ENCODE assay signal across 19 cellular contexts in genomic region chr18:63892544-63892943, GRCh38. TPM values are rescaled to one million over a fixed set of nuclear protein-coding genes. Genes with fewer than 3 reads are reported as not detected.
A peak's percentile ranks its signal among the peaks of the same experiment; 100 is the strongest.
DNase-seq lines count a peak whose midpoint lies in the region; ATAC-seq and TF ChIP-seq lines count a peak whose summit lies in the region.
"Had no signal": no experiment of that assay in that cellular context is flagged by ENCODE, and none has a peak within 500 bp of the region (broad histone marks: within the 10 kb centered on the region; RNA-seq: fewer than 3 reads in every experiment).

No MANE protein-coding gene starts in this region.

- H2BK12ac ChIP-seq in trophoblast cell (ENCODE audit: low read length) = no peak overlapping the region

- no peak overlapping the region for H3K4me2 ChIP-seq in trophoblast cell (ENCODE audit: low read length)

- H4K12ac ChIP-seq in trophoblast cell (ENCODE audit: low read depth, low read length) = no peak overlapping the region

- no peaks in the 10 kb centered on the region for H3K36me3 Mint-ChIP-seq in stimulated activated memory B cell treated with anti-CD40 and anti-IgM and Interleukin-4, amounts not matched to agents 10 μg/mL and 1 μg/mL and 100 μg/mL, for 72 hours
- no peaks in the 10 kb centered on the region for H3K36me3 Mint-ChIP-seq in activated CD8-positive, alpha-beta T cell treated with anti-CD3 and anti-CD28 coated beads, Interleukin-2, amount 10 ng/mL, durations not matched to agents 7 days and 5 days (ENCODE audit: low read depth)
- H3K36me3 Mint-ChIP-seq: CD4-positive, CD25-positive, alpha-beta regulatory T cell had no signal

- H3K36me3 ChIP-seq in trophoblast cell (ENCODE audit: control insufficient read depth in 1 of 2, insufficient read depth in 2 of 2, low read length in 2 of 2) (no peaks in the 10 kb centered on the region), right atrium auricular region (no peaks in the 10 kb centered on the region)

- H3K4me3 ChIP-seq in NB4 (ENCODE audit: low read depth, low read length) (no peak overlapping the region), trophoblast cell (ENCODE audit: low read depth, low read length) (no peak overlapping the region), right atrium auricular region (no peak overlapping the region)
- H3K4me3 ChIP-seq: SK-N-MC had no signal

- H3K4me1 ChIP-seq in trophoblast cell (ENCODE audit: control insufficient read depth in 1 of 2, insufficient read depth in 2 of 2, low read length in 2 of 2) (no peaks in the 10 kb centered on the region), right atrium auricular region (no peaks in the 10 kb centered on the region)

- no peak overlapping the region for H3K18ac ChIP-seq in trophoblast cell (ENCODE audit: low read length)

- TF ChIP-seq POLR2A in NB4 (IDR thresholded peaks at IDR 0.05; ENCODE audit: extremely low read depth, insufficient read length) = no peak

- POLR2A ChIA-PET in activated CD8-positive, alpha-beta T cell treated with anti-CD3 and anti-CD28 coated beads, Interleukin-2, amount 10 ng/mL, durations not matched to agents 7 days and 5 days (lab: Charles Lee) = no interaction called here

- H3K9me3 Mint-ChIP-seq in stimulated activated memory B cell treated with anti-CD40 and anti-IgM and Interleukin-4, amounts not matched to agents 10 μg/mL and 1 μg/mL and 100 μg/mL, for 72 hours = no peaks in the 10 kb centered on the region
- H3K9me3 Mint-ChIP-seq in activated CD8-positive, alpha-beta T cell treated with anti-CD3 and anti-CD28 coated beads, Interleukin-2, amount 10 ng/mL, durations not matched to agents 7 days and 5 days (ENCODE audit: insufficient read depth) = no peaks in the 10 kb centered on the region
- H3K9me3 Mint-ChIP-seq: CD4-positive, CD25-positive, alpha-beta regulatory T cell; T-helper 1 cell treated with Interleukin-12 subunit alpha and Interleukin-12 subunit beta and Interleukin-4 antibody, amounts not matched to agents 30 μg/mL and 1 μg/mL, for 36 hours had no signal

- H3K14ac ChIP-seq in trophoblast cell (ENCODE audit: low read length) = no peak overlapping the region

- WGBS in trophoblast cell (ENCODE audit: extremely low coverage, insufficient coverage, insufficient read length) = no CpG with 5 or more reads among the region's 4 CpGs

- no peaks in the 10 kb centered on the region for H3K4me1 Mint-ChIP-seq in stimulated activated memory B cell treated with anti-CD40 and anti-IgM and Interleukin-4, amounts not matched to agents 10 μg/mL and 1 μg/mL and 100 μg/mL, for 72 hours
- no peaks in the 10 kb centered on the region for H3K4me1 Mint-ChIP-seq in activated CD8-positive, alpha-beta T cell treated with anti-CD3 and anti-CD28 coated beads, Interleukin-2, amount 10 ng/mL, durations not matched to agents 7 days and 5 days (ENCODE audit: low read depth)
- H3K4me1 Mint-ChIP-seq: CD4-positive, CD25-positive, alpha-beta regulatory T cell had no signal

- DNase-seq in GF-D8 (lab: John Stamatoyannopoulos, UW) = peak; percentile 13
- peak; percentile 76 for DNase-seq in NB4 (ENCODE audit: low read depth)
- DNase-seq in SKM-1 treated with dmso at 0.1 percent for 144 hours (lab: John Stamatoyannopoulos, UW; ENCODE audit: unreplicated experiment) = peak; percentile 82
- peak; percentile 9 to 34 for DNase-seq in trophoblast cell
- DNase-seq in right atrium auricular region (ENCODE audit: low spot score) = no peak
- DNase-seq in activated CD8-positive, alpha-beta T cell treated with anti-CD3 and anti-CD28 coated beads, Interleukin-2, amount 10 ng/mL, durations not matched to agents 7 days and 5 days = no peak
- DNase-seq: CD4-positive, CD25-positive, alpha-beta regulatory T cell; DMS53; GOT3; KG1; NCI-H1105 treated with DMSO at 0.1 percent for 48 hours; NCI-H187 treated with DMSO at 0.1 percent for 48 hours; NCI-H69 had no signal

- no peak overlapping the region for H2BK120ac ChIP-seq in trophoblast cell (ENCODE audit: insufficient read depth, low read length, poor library complexity)

- no peak overlapping the region for H3K27ac Mint-ChIP-seq in stimulated activated memory B cell treated with anti-CD40 and anti-IgM and Interleukin-4, amounts not matched to agents 10 μg/mL and 1 μg/mL and 100 μg/mL, for 72 hours
- no peak overlapping the region for H3K27ac Mint-ChIP-seq in activated CD8-positive, alpha-beta T cell treated with anti-CD3 and anti-CD28 coated beads, Interleukin-2, amount 10 ng/mL, durations not matched to agents 7 days and 5 days
- H3K27ac Mint-ChIP-seq: CD4-positive, CD25-positive, alpha-beta regulatory T cell; T-helper 1 cell treated with Interleukin-12 subunit alpha and Interleukin-12 subunit beta and Interleukin-4 antibody, amounts not matched to agents 30 μg/mL and 1 μg/mL, for 36 hours had no signal

- no peak overlapping the region for H2AK5ac ChIP-seq in trophoblast cell (ENCODE audit: low read length)

- no peak overlapping the region for H4K91ac ChIP-seq in trophoblast cell (ENCODE audit: low read depth, low read length)

- no peak overlapping the region for H4K8ac ChIP-seq in trophoblast cell (ENCODE audit: low read depth, low read length)

- ATAC-seq in stimulated activated memory B cell treated with anti-CD40 and anti-IgM and Interleukin-4, amounts not matched to agents 10 μg/mL and 1 μg/mL and 100 μg/mL, for 72 hours = no peak
- no peak for ATAC-seq in activated CD8-positive, alpha-beta T cell treated with anti-CD3 and anti-CD28 coated beads, Interleukin-2, amount 10 ng/mL, durations not matched to agents 7 days and 5 days
- ATAC-seq: HepG2, Panc1 had no signal

- H3K9me3 ChIP-seq in trophoblast cell (ENCODE audit: insufficient read depth, low read depth, low read length) (no peaks in the 10 kb centered on the region), right atrium auricular region (no peaks in the 10 kb centered on the region)

- H3K27me3 ChIP-seq in trophoblast cell (ENCODE audit: insufficient read depth, low read length) (no peaks in the 10 kb centered on the region), right atrium auricular region (no peaks in the 10 kb centered on the region)

- no peak overlapping the region for H3K4ac ChIP-seq in trophoblast cell (ENCODE audit: low read depth, low read length)

- H3K79me1 ChIP-seq in trophoblast cell (ENCODE audit: low read length) = no peaks in the 10 kb centered on the region

- CTCF ChIA-PET in activated CD8-positive, alpha-beta T cell treated with anti-CD3 and anti-CD28 coated beads, Interleukin-2, amount 10 ng/mL, durations not matched to agents 7 days and 5 days (lab: Charles Lee) = no interaction called here

- no peak overlapping the region for H3K9ac ChIP-seq in trophoblast cell (ENCODE audit: low read length)

- H3K4me3 Mint-ChIP-seq in stimulated activated memory B cell treated with anti-CD40 and anti-IgM and Interleukin-4, amounts not matched to agents 10 μg/mL and 1 μg/mL and 100 μg/mL, for 72 hours = no peak overlapping the region
- H3K4me3 Mint-ChIP-seq in activated CD8-positive, alpha-beta T cell treated with anti-CD3 and anti-CD28 coated beads, Interleukin-2, amount 10 ng/mL, durations not matched to agents 7 days and 5 days = no peak overlapping the region
- H3K4me3 Mint-ChIP-seq: CD4-positive, CD25-positive, alpha-beta regulatory T cell; T-helper 1 cell treated with Interleukin-12 subunit alpha and Interleukin-12 subunit beta and Interleukin-4 antibody, amounts not matched to agents 30 μg/mL and 1 μg/mL, for 36 hours had no signal

- H3K27me3 Mint-ChIP-seq in stimulated activated memory B cell treated with anti-CD40 and anti-IgM and Interleukin-4, amounts not matched to agents 10 μg/mL and 1 μg/mL and 100 μg/mL, for 72 hours = peaks cover 9% of the 10 kb centered on the region
- peaks cover 5% of the 10 kb centered on the region for H3K27me3 Mint-ChIP-seq in activated CD8-positive, alpha-beta T cell treated with anti-CD3 and anti-CD28 coated beads, Interleukin-2, amount 10 ng/mL, durations not matched to agents 7 days and 5 days (ENCODE audit: low read depth)

- no peak overlapping the region for H3K23ac ChIP-seq in trophoblast cell (ENCODE audit: low read length)

- TF ChIP-seq CTCF in NB4 (IDR thresholded peaks at IDR 0.05; ENCODE audit: low read depth, low read length) (no peak), right atrium auricular region (IDR thresholded peaks at IDR 0.05) (no peak)

- no peak overlapping the region for H2BK5ac ChIP-seq in trophoblast cell (ENCODE audit: low read depth, low read length, poor library complexity)

- H3K79me2 ChIP-seq in trophoblast cell (ENCODE audit: control insufficient read depth, insufficient read depth, low read length, poor library complexity) = no peaks in the 10 kb centered on the region

- no peak overlapping the region for H2AFZ ChIP-seq in trophoblast cell (ENCODE audit: insufficient read depth, low read length, poor library complexity)

- H3K27ac ChIP-seq in trophoblast cell (ENCODE audit: low read depth, low read length) (no peak overlapping the region), right atrium auricular region (no peak overlapping the region)
- H3K27ac ChIP-seq: SK-N-MC had no signal

RNA-seq across cellular contexts. Expression of gene SERPINB2, which starts 5.0 kb away (rescaled TPM):
- 0.76 and 0.83 TPM in 2 replicates for polyA plus RNA-seq in trophoblast cell (2013)
- total RNA-seq in right atrium auricular region = 1 to 10 TPM in 1 of 2 donors, under 1 TPM in 1; 0.94 to 2.3 TPM
- not detected for total RNA-seq in activated CD8-positive, alpha-beta T cell treated with anti-CD3 and anti-CD28 coated beads, Interleukin-2, amount 10 ng/mL, durations not matched to agents 7 days and 5 days
- total RNA-seq: CD4-positive, CD25-positive, alpha-beta regulatory T cell had no signal
- polyA plus RNA-seq: CD4-positive, CD25-positive, alpha-beta regulatory T cell had no signal

RNA-seq across cellular contexts. Expression of gene SERPINB10, which starts 15.2 kb away (rescaled TPM):
- polyA plus RNA-seq in trophoblast cell (2013) = not detected in 2 replicates
- under 1 TPM in 1 of 2 donors, not detected in 1; 0.47 TPM for total RNA-seq in right atrium auricular region
- total RNA-seq in activated CD8-positive, alpha-beta T cell treated with anti-CD3 and anti-CD28 coated beads, Interleukin-2, amount 10 ng/mL, durations not matched to agents 7 days and 5 days = not detected
- total RNA-seq: A673; CD4-positive, CD25-positive, alpha-beta regulatory T cell; HepG2 had no signal
- polyA plus RNA-seq: CD4-positive, CD25-positive, alpha-beta regulatory T cell; HepG2 had no signal

RNA-seq across cellular contexts. Expression of gene HMSD, which starts 56.6 kb away (rescaled TPM):
- 0.04 and 0.12 TPM in 2 replicates for polyA plus RNA-seq in trophoblast cell (2013)
- under 1 TPM in 1 of 2 donors, not detected in 1; 0.48 TPM for total RNA-seq in right atrium auricular region
- total RNA-seq in activated CD8-positive, alpha-beta T cell treated with anti-CD3 and anti-CD28 coated beads, Interleukin-2, amount 10 ng/mL, durations not matched to agents 7 days and 5 days = under 1 TPM in 1 of 2 experiments, not detected in 1; 0.26 TPM
- total RNA-seq: CD4-positive, CD25-positive, alpha-beta regulatory T cell; HepG2 had no signal
- polyA plus RNA-seq: CD4-positive, CD25-positive, alpha-beta regulatory T cell; HepG2 had no signal

Comparison
In these comparisons a context has a peak if more than half of its experiments do, and no peak if none do; other contexts are left out.
1. DNase-seq: peak in GF-D8 (single experiment), NB4 (single experiment), SKM-1 treated with dmso at 0.1 percent for 144 hours (single experiment) and trophoblast cell (2 of 2); none in right atrium auricular region (single experiment) and activated CD8-positive, alpha-beta T cell treated with anti-CD3 and anti-CD28 coated beads, Interleukin-2, amount 10 ng/mL, durations not matched to agents 7 days and 5 days (single experiment).